19 cellular contexts compared by ENCODE assay signal in the genomic region with DNA sequence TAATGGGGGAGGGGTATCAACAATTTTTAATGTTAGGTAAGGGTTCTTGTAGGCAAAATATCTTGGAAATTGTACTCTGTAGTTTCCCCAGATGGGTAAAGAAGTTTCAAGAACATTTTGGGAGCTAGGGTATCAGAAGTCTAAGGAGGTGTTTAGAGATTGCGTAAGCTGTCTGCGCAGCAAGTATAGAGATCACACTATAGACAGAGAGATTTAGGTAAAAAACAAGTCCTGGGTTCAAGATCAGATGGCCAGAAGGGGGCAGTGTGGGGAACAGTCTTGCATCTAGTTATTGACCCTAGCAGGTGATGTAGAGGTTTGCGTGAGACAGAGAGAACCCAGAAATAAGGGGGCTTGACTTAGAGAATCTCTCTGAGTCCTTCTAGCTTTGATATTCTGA.
DNase-seq lines count a peak whose midpoint lies in the region; ATAC-seq and TF ChIP-seq lines count a peak whose summit lies in the region.
"Had no signal": no experiment of that assay in that cellular context is flagged by ENCODE, and none has a peak within 500 bp of the region (broad histone marks: within the 10 kb centered on the region; RNA-seq: fewer than 3 reads in every experiment).

No MANE protein-coding gene starts in this region.

- POLR2A ChIA-PET in SK-N-SH (lab: Yijun Ruan, JAX): no interaction called here

- H3K27ac ChIP-seq in SK-N-SH (ENCODE audit: low read depth in 2 of 2, low read length in 1 of 2) (no peak overlapping the region), H9 (ENCODE audit: insufficient read length, low read depth, low read length) (no peak overlapping the region)
- H3K27ac ChIP-seq: cardiac muscle cell, ovary, skin epidermis had no signal

- no peak overlapping the region for H4K8ac ChIP-seq in H9 (replicated peaks; ENCODE audit: insufficient read length, low read depth, low read length)

- no peak overlapping the region for H4K5ac ChIP-seq in H9 (ENCODE audit: insufficient read length, low read depth, low read length)

- no peak overlapping the region for H3K27ac Mint-ChIP-seq in H9
- H3K27ac Mint-ChIP-seq: CD8-positive, alpha-beta memory T cell; stimulated activated memory B cell treated with anti-CD40 and anti-IgM and Interleukin-4, amounts not matched to agents 10 μg/mL and 1 μg/mL and 100 μg/mL, for 72 hours had no signal

- H2AK5ac ChIP-seq in H9 (ENCODE audit: insufficient read length, low read length): no peak overlapping the region

- H3T11ph ChIP-seq in H9 (ENCODE audit: low read length): no peak overlapping the region

- no peak for TF ChIP-seq EP300 in SK-N-SH (IDR thresholded peaks at IDR 0.05; ENCODE audit: borderline replicate concordance in 1 of 2, low read depth in 1 of 2, low read length in 1 of 2)

- no peak for ATAC-seq in SK-N-SH treated with all-trans-retinoic acid at 6 μM for 48 hours
- ATAC-seq: stimulated activated memory B cell treated with anti-CD40 and anti-IgM and Interleukin-4, amounts not matched to agents 10 μg/mL and 1 μg/mL and 100 μg/mL, for 72 hours had no signal

- no peaks in the 10 kb centered on the region for H3K36me3 ChIP-seq in SK-N-SH (replicated peaks in 1 of 2; ENCODE audit: control insufficient read depth in 1 of 2, insufficient read depth in 2 of 2, low read length in 1 of 2)
- H3K36me3 ChIP-seq: cardiac muscle cell, ovary had no signal

- H3K23me2 ChIP-seq in H9 (ENCODE audit: insufficient read length, low read depth, low read length, poor library complexity, severe bottlenecking): no peaks in the 10 kb centered on the region

- H2BK5ac ChIP-seq in H9 (ENCODE audit: insufficient read length, low read length): no peak overlapping the region

- H3K4me2 ChIP-seq in SK-N-SH (no peak overlapping the region), H9 (ENCODE audit: insufficient read depth, insufficient read length, low read length) (no peak overlapping the region)

- H3K56ac ChIP-seq in H9 (ENCODE audit: insufficient read length, low read depth, low read length): no peak overlapping the region

- H4K20me1 ChIP-seq in SK-N-SH (ENCODE audit: insufficient read depth) (no peaks in the 10 kb centered on the region), H9 (ENCODE audit: control insufficient read depth, insufficient read depth, insufficient read length) (no peaks in the 10 kb centered on the region)

- peaks cover 7% of the 10 kb centered on the region for H3K27me3 Mint-ChIP-seq in H9 (ENCODE audit: low read depth)
- H3K27me3 Mint-ChIP-seq: stimulated activated memory B cell treated with anti-CD40 and anti-IgM and Interleukin-4, amounts not matched to agents 10 μg/mL and 1 μg/mL and 100 μg/mL, for 72 hours had no signal

- DNase-seq in SK-N-SH (no peak), H9 (peak; percentile 36), SK-MEL-5 (ENCODE audit: low read depth, low spot score) (peak; percentile 7), retinal pigment epithelial cell (ENCODE audit: low read depth) (no peak), NCI-H345 (lab: John Stamatoyannopoulos, UW) (no peak), head of caudate nucleus (no peak)
- no peak for DNase-seq in activated CD8-positive, alpha-beta memory T cell treated with anti-CD3 and anti-CD28 coated beads, Interleukin-2, amount 50 U/mL, for 48 hours
- DNase-seq: CD8-positive, alpha-beta memory T cell; effector CD8-positive, alpha-beta T cell; GDM1; Kasumi-1; NCI-H187; NCI-H524; ovary; trophoblast cell had no signal

- peak; percentile 29; the same call in 1 of the 2 replicates for TF ChIP-seq CTCF in SK-N-SH (IDR thresholded peaks at IDR 0.05)
- TF ChIP-seq CTCF in H9 (conservative IDR thresholded peaks at IDR 0.05): peak; percentile 55
- TF ChIP-seq CTCF in retinal pigment epithelial cell (conservative IDR thresholded peaks at IDR 0.05; ENCODE audit: low read depth, low read length): peak; percentile 16

- H3K18ac ChIP-seq in H9 (ENCODE audit: insufficient read length, low read depth, low read length): no peak overlapping the region

- no peak overlapping the region for H4K91ac ChIP-seq in H9 (ENCODE audit: insufficient read length, low read depth, low read length)

- no peak overlapping the region for H2BK12ac ChIP-seq in H9 (ENCODE audit: insufficient read length, low read depth, low read length)

- H3K14ac ChIP-seq in H9 (ENCODE audit: insufficient read depth, low read length): no peak overlapping the region

- no peaks in the 10 kb centered on the region for H3F3A ChIP-seq in SK-N-SH (replicated peaks; ENCODE audit: insufficient read depth)

- H3K79me1 ChIP-seq in H9 (ENCODE audit: insufficient read depth, low read depth, low read length, poor library complexity, severe bottlenecking): no peaks in the 10 kb centered on the region

- H2AFZ ChIP-seq in SK-N-SH (ENCODE audit: low read depth) (no peak overlapping the region), H9 (ENCODE audit: low read length) (no peak overlapping the region)

- H3K9ac ChIP-seq in SK-N-SH (no peak overlapping the region), H9 (ENCODE audit: extremely low read depth, insufficient read length, low read length) (no peak overlapping the region)

- in situ Hi-C loops in SK-MEL-5 (cut with HindIII; ENCODE audit: low pct_unique_long_range_greater_than_20kb, low sequenced_read_pairs): no loop called here

- 97% methylated on average over 3 of the region's 3 CpGs for WGBS in SK-N-SH (ENCODE audit: low lambda C conversion rate)
- no CpG with 5 or more reads among the region's 3 CpGs for WGBS in H9 (ENCODE audit: extremely low coverage, insufficient read length, low lambda C conversion rate)

- H3K9me3 Mint-ChIP-seq in H9: no peaks in the 10 kb centered on the region
- H3K9me3 Mint-ChIP-seq: CD8-positive, alpha-beta memory T cell; stimulated activated memory B cell treated with anti-CD40 and anti-IgM and Interleukin-4, amounts not matched to agents 10 μg/mL and 1 μg/mL and 100 μg/mL, for 72 hours had no signal

- H3K4me3 ChIP-seq in SK-N-SH (ENCODE audit: low read depth in 2 of 2, low read length in 1 of 2) (no peak overlapping the region), retinal pigment epithelial cell (ENCODE audit: low read length) (no peak overlapping the region)
- H3K4me3 ChIP-seq: cardiac muscle cell, ovary, skin epidermis had no signal

- H3K79me2 ChIP-seq in SK-N-SH (ENCODE audit: insufficient read depth) (no peaks in the 10 kb centered on the region), H9 (ENCODE audit: insufficient read depth, low read length) (no peaks in the 10 kb centered on the region)

- H3K4me1 ChIP-seq in SK-N-SH (ENCODE audit: control insufficient read depth in 1 of 2, insufficient read depth in 2 of 2, low read depth in 1 of 2, low read length in 1 of 2) (no peaks in the 10 kb centered on the region; a peak in 1 of 4 replicates), H9 (ENCODE audit: insufficient read depth, low read length) (no peaks in the 10 kb centered on the region)

- TF ChIP-seq RAD21 in SK-N-SH (IDR thresholded peaks at IDR 0.05; ENCODE audit: low read length): no peak

- CTCF ChIA-PET in SK-N-SH (lab: Yijun Ruan, JAX): interaction anchor here (1.0 to 1.9 kb wide), 6 partner anchors 9 to 40 kb away, joined by 3 to 17 read pairs (median 6); no protein-coding TSS in a partner anchor

- no peak overlapping the region for H3K4ac ChIP-seq in H9 (ENCODE audit: low read depth, low read length)

- no peak overlapping the region for H2BK20ac ChIP-seq in H9 (ENCODE audit: low read depth, low read length, poor library complexity, severe bottlenecking)

- H3K36me3 Mint-ChIP-seq in H9 (ENCODE audit: insufficient read depth in 1 of 3, low read depth in 3 of 3): no peaks in the 10 kb centered on the region
- H3K36me3 Mint-ChIP-seq: CD8-positive, alpha-beta memory T cell; stimulated activated memory B cell treated with anti-CD40 and anti-IgM and Interleukin-4, amounts not matched to agents 10 μg/mL and 1 μg/mL and 100 μg/mL, for 72 hours had no signal

- H3K4me3 Mint-ChIP-seq in H9: no peak overlapping the region
- H3K4me3 Mint-ChIP-seq: CD8-positive, alpha-beta memory T cell; stimulated activated memory B cell treated with anti-CD40 and anti-IgM and Interleukin-4, amounts not matched to agents 10 μg/mL and 1 μg/mL and 100 μg/mL, for 72 hours had no signal

- peaks cover 3 to 7% of the 10 kb centered on the region in 2 experiments; a peak in 3 of 4 replicates for H3K4me1 Mint-ChIP-seq in H9

- no peak overlapping the region for H2BK15ac ChIP-seq in H9 (ENCODE audit: low read depth, low read length)

- no peaks in the 10 kb centered on the region for H3K9me3 ChIP-seq in SK-N-SH
- H3K9me3 ChIP-seq in H9 (ENCODE audit: control insufficient read depth, low read depth, low read length): no peaks in the 10 kb centered on the region
- H3K9me3 ChIP-seq: ovary had no signal

- H3K23ac ChIP-seq in H9 (ENCODE audit: insufficient read length, low read depth, low read length): no peak overlapping the region

- intact Hi-C loops in head of caudate nucleus (cut with DNase I): no loop called here

- H3K9me2 ChIP-seq in SK-N-SH: no peaks in the 10 kb centered on the region

- no peak overlapping the region for H2BK120ac ChIP-seq in H9 (ENCODE audit: low read depth, low read length, poor library complexity, severe bottlenecking)

- H3K27me3 ChIP-seq in SK-N-SH (ENCODE audit: insufficient read depth) (no peaks in the 10 kb centered on the region; the same call in 1 of the 2 replicates), H9 (ENCODE audit: insufficient read depth, low read length) (no peaks in the 10 kb centered on the region)
- H3K27me3 ChIP-seq: cardiac muscle cell, ovary had no signal

TF ChIP-seq in SK-N-SH treated with all-trans-retinoic acid at 6 μM for 48 hours, 23 proteins besides CTCF, POLR2A, EP300 and RAD21 (continues in another document):
- TF ChIP-seq CSDC2 (CRISPR knock-in tag; IDR thresholded peaks at IDR 0.05) (no peak), ESRRG (CRISPR knock-in tag; IDR thresholded peaks at IDR 0.05) (no peak), PPARA (CRISPR knock-in tag; IDR thresholded peaks at IDR 0.05; ENCODE audit: borderline replicate concordance) (no peak), OSR1 (CRISPR knock-in tag; IDR thresholded peaks at IDR 0.05) (no peak)
- TF ChIP-seq, protein P1, sequence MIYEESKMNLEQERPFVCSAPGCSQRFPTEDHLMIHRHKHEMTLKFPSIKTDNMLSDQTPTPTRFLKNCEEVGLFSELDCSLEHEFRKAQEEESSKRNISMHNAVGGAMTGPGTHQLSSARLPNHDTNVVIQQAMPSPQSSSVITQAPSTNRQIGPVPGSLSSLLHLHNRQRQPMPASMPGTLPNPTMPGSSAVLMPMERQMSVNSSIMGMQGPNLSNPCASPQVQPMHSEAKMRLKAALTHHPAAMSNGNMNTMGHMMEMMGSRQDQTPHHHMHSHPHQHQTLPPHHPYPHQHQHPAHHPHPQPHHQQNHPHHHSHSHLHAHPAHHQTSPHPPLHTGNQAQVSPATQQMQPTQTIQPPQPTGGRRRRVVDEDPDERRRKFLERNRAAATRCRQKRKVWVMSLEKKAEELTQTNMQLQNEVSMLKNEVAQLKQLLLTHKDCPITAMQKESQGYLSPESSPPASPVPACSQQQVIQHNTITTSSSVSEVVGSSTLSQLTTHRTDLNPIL (CRISPR knock-in tag; IDR thresholded peaks at IDR 0.05; ENCODE audit: low read depth): no peak

Comparison
In these comparisons a context has a peak if more than half of its experiments do, and no peak if none do; other contexts are left out.
1. DNase-seq: peak in H9 (single experiment) and SK-MEL-5 (single experiment); none in SK-N-SH (single experiment), retinal pigment epithelial cell (single experiment), NCI-H345 (single experiment), activated CD8-positive, alpha-beta memory T cell treated with anti-CD3 and anti-CD28 coated beads, Interleukin-2, amount 50 U/mL, for 48 hours (single experiment) and head of caudate nucleus (0 of 42).
2. Peak in every context shown above with its lines, with median percentiles within 50 percentile points of each other: CTCF ChIP-seq.